In genomic region chr4:125594203-125594602, GRCh38 we compare ENCODE assay signal across 1 cellular context.
TF ChIP-seq lines count a peak whose summit lies in the region.

No MANE protein-coding gene starts in this region.

TF ChIP-seq in GM23338, 12 proteins besides CTCF, POLR2A, EP300 and RAD21 (continued from another document):
- TF ChIP-seq ZNF462 (CRISPR knock-in tag; IDR thresholded peaks at IDR 0.05): no peak
